14 cellular contexts compared by ENCODE assay signal in genomic region chr1:226786550-226786949, GRCh38.
DNase-seq lines count a peak whose midpoint lies in the region; ATAC-seq, FAIRE-seq and TF ChIP-seq lines count a peak whose summit lies in the region.
"Had no signal": no experiment of that assay in that cellular context is flagged by ENCODE, and none has a peak within 500 bp of the region (broad histone marks: within the 10 kb centered on the region; RNA-seq: fewer than 3 reads in every experiment).

No MANE protein-coding gene starts in this region.

- peaks cover 13% of the 10 kb centered on the region for H3K4me1 ChIP-seq in HAP-1
- H3K4me1 ChIP-seq: adrenal gland, pancreas had no signal

- TF ChIP-seq CTCF in GM12865 (IDR thresholded peaks at IDR 0.05; ENCODE audit: insufficient read depth, low read depth, low read length, missing control alignments) (no peak), foreskin fibroblast (IDR thresholded peaks at IDR 0.05; ENCODE audit: low read depth, low read length) (no peak)

- H3K4me3 ChIP-seq in GM12865 (ENCODE audit: low read depth, low read length): no peak overlapping the region
- H3K4me3 ChIP-seq in foreskin fibroblast (ENCODE audit: low read depth in 1 of 2, low read length in 2 of 2): no peak overlapping the region
- H3K4me3 ChIP-seq in HAP-1: no peak overlapping the region
- H3K4me3 ChIP-seq: adrenal gland, GM23248, hepatocyte, pancreas had no signal

- H3K9me3 ChIP-seq in HAP-1: no peaks in the 10 kb centered on the region
- H3K9me3 ChIP-seq: adrenal gland, pancreas had no signal

- FAIRE-seq in urothelium cell line (lab: Jason Lieb, UNC): no peak
- FAIRE-seq: pancreas had no signal

- H3K27me3 ChIP-seq in HAP-1 (ENCODE audit: low read depth): no peaks in the 10 kb centered on the region
- H3K27me3 ChIP-seq: adrenal gland, hepatocyte, pancreas had no signal

- peak; percentile 88 for ATAC-seq in GM19351 (IDR thresholded peaks at IDR 0.05; ENCODE audit: unreplicated experiment)
- peak; percentile 83 for ATAC-seq in HG02678 (IDR thresholded peaks at IDR 0.05; ENCODE audit: unreplicated experiment)
- peak; percentile 77 for ATAC-seq in HG03520 (IDR thresholded peaks at IDR 0.05; ENCODE audit: unreplicated experiment)
- ATAC-seq: pancreas had no signal

- DNase-seq in GM12865 (ENCODE audit: low read depth): peak; percentile 90
- no peak for DNase-seq in foreskin fibroblast
- DNase-seq in urothelium cell line (ENCODE audit: low spot score): no peak
- no peak for DNase-seq in NCI-H1105 treated with DMSO at 0.1 percent for 48 hours (lab: John Stamatoyannopoulos, UW)
- no peak for DNase-seq in HAP-1 (ENCODE audit: low spot score in 2 of 2)
- DNase-seq: adrenal gland, GM23248, mammary epithelial cell, NCI-H2081, pancreas had no signal

- no peaks in the 10 kb centered on the region for H3K36me3 ChIP-seq in HAP-1 (replicated peaks)
- H3K36me3 ChIP-seq: adrenal gland, pancreas had no signal

- in situ Hi-C loops in HAP-1 (cut with MboI; ENCODE audit: low sequenced_read_pairs): no loop called here
